Comparison of ENCODE assay signal across 21 cellular contexts in genomic region chr1:180901221-180901990, GRCh38. TPM values are rescaled to one million over a fixed set of nuclear protein-coding genes. Genes with fewer than 3 reads are reported as not detected.
DNase-seq lines count a peak whose midpoint lies in the region; ATAC-seq and TF ChIP-seq lines count a peak whose summit lies in the region.
"Had no signal": no experiment of that assay in that cellular context is flagged by ENCODE, and none has a peak within 500 bp of the region (broad histone marks: within the 10 kb centered on the region; RNA-seq: fewer than 3 reads in every experiment).

No MANE protein-coding gene starts in this region.

- in situ Hi-C loops in brain microvascular endothelial cell (cut with HindIII; ENCODE audit: low pct_ligation_motif_present, low sequenced_read_pairs), result no loop called here

- no peak for TF ChIP-seq EP300 in SK-N-SH (IDR thresholded peaks at IDR 0.05; ENCODE audit: borderline replicate concordance in 1 of 2, low read depth in 1 of 2, low read length in 1 of 2)

- peaks cover 0 to 20% of the 10 kb centered on the region in 2 experiments; a peak in 1 of 4 replicates for H3K4me1 ChIP-seq in SK-N-SH (ENCODE audit: control insufficient read depth in 1 of 2, insufficient read depth in 2 of 2, low read depth in 1 of 2, low read length in 1 of 2)
- H3K4me1 ChIP-seq: Caco-2, Peyer's patch had no signal

- CTCF ChIA-PET in SK-N-SH (lab: Yijun Ruan, JAX), result interaction anchor here (2.0 kb wide), 1 partner anchor 19 kb away, joined by 9 read pairs; no protein-coding TSS in a partner anchor

- H3F3A ChIP-seq in SK-N-SH (replicated peaks; ENCODE audit: insufficient read depth), result no peaks in the 10 kb centered on the region

- TF ChIP-seq RAD21 in SK-N-SH (IDR thresholded peaks at IDR 0.05; ENCODE audit: low read length), result no peak

- no peak overlapping the region for H3K4me3 Mint-ChIP-seq in neural crest cell

- 77% methylated on average over 11 of the region's 11 CpGs for WGBS in SK-N-SH (ENCODE audit: low lambda C conversion rate)

- no peaks in the 10 kb centered on the region for H4K20me1 ChIP-seq in SK-N-SH (ENCODE audit: insufficient read depth)
- H4K20me1 ChIP-seq: BLaER1 treated with 17β-estradiol and CSF1 and Interleukin-3, amounts not matched to agents 10 nM and 100 nM had no signal

- H3K27me3 Mint-ChIP-seq in neural crest cell (ENCODE audit: low read depth), result no peaks in the 10 kb centered on the region

- no peaks in the 10 kb centered on the region for H3K9me3 ChIP-seq in SK-N-SH
- H3K9me3 ChIP-seq: Caco-2, MG63, Peyer's patch had no signal

- ATAC-seq in SK-N-SH treated with all-trans-retinoic acid at 6 μM for 48 hours (no peak), HG02840 (IDR thresholded peaks at IDR 0.05; ENCODE audit: low FRiP score, unreplicated experiment) (no peak)

- peaks cover 3% of the 10 kb centered on the region for H3K9me3 Mint-ChIP-seq in neural crest cell

- H3K79me2 ChIP-seq in SK-N-SH (ENCODE audit: insufficient read depth), result no peaks in the 10 kb centered on the region

- TF ChIP-seq CTCF in SK-N-SH (IDR thresholded peaks at IDR 0.05) (no peak), neural crest cell (conservative IDR thresholded peaks at IDR 0.05) (no peak), brain microvascular endothelial cell (IDR thresholded peaks at IDR 0.05; ENCODE audit: low read depth, low read length, missing control alignments) (no peak)

- H3K36me3 ChIP-seq in SK-N-SH (replicated peaks in 1 of 2; ENCODE audit: control insufficient read depth in 1 of 2, insufficient read depth in 2 of 2, low read length in 1 of 2), result no peaks in the 10 kb centered on the region
- H3K36me3 ChIP-seq in brain microvascular endothelial cell (replicated peaks), result no peaks in the 10 kb centered on the region
- H3K36me3 ChIP-seq: BLaER1 treated with 17β-estradiol and CSF1 and Interleukin-3, amounts not matched to agents 10 nM and 100 nM; MG63; Peyer's patch had no signal

- H3K4me1 Mint-ChIP-seq in neural crest cell, result peaks cover 14% of the 10 kb centered on the region
- H3K4me1 Mint-ChIP-seq: CD4-positive, alpha-beta memory T cell had no signal

- H3K9ac ChIP-seq in SK-N-SH, result no peak overlapping the region
- H3K9ac ChIP-seq: BLaER1 treated with 17β-estradiol and CSF1 and Interleukin-3, amounts not matched to agents 10 nM and 100 nM had no signal

- H3K9me2 ChIP-seq in SK-N-SH, result no peaks in the 10 kb centered on the region

- H3K27ac Mint-ChIP-seq in neural crest cell (ENCODE audit: unreplicated experiment), result peak overlapping the region; percentile 81

- no peak overlapping the region for H3K4me2 ChIP-seq in SK-N-SH
- H3K4me2 ChIP-seq: BLaER1 treated with 17β-estradiol and CSF1 and Interleukin-3, amounts not matched to agents 10 nM and 100 nM had no signal

- no peak overlapping the region for H3K4me3 ChIP-seq in SK-N-SH (ENCODE audit: low read depth in 2 of 2, low read length in 1 of 2)
- no peak overlapping the region for H3K4me3 ChIP-seq in brain microvascular endothelial cell (ENCODE audit: low read depth, low read length)
- H3K4me3 ChIP-seq: BLaER1 treated with 17β-estradiol and CSF1 and Interleukin-3, amounts not matched to agents 10 nM and 100 nM; MG63; Peyer's patch had no signal

- no peak overlapping the region for H3K27ac ChIP-seq in SK-N-SH (ENCODE audit: low read depth in 2 of 2, low read length in 1 of 2)
- H3K27ac ChIP-seq in brain microvascular endothelial cell, result no peak overlapping the region
- H3K27ac ChIP-seq: 22Rv1; BLaER1 treated with 17β-estradiol and CSF1 and Interleukin-3, amounts not matched to agents 10 nM and 100 nM; Peyer's patch had no signal

- no peaks in the 10 kb centered on the region for H3K27me3 ChIP-seq in SK-N-SH (ENCODE audit: insufficient read depth)
- H3K27me3 ChIP-seq in brain microvascular endothelial cell (replicated peaks), result no peaks in the 10 kb centered on the region
- H3K27me3 ChIP-seq: MG63, Peyer's patch had no signal

- no peaks in the 10 kb centered on the region for H3K36me3 Mint-ChIP-seq in neural crest cell (ENCODE audit: low read depth)
- H3K36me3 Mint-ChIP-seq: CD4-positive, alpha-beta memory T cell had no signal

- no peak overlapping the region for H2AFZ ChIP-seq in SK-N-SH (ENCODE audit: low read depth)

- POLR2A ChIA-PET in SK-N-SH (lab: Yijun Ruan, JAX), result no interaction called here

- DNase-seq in DMS 273 (lab: John Stamatoyannopoulos, UW; ENCODE audit: unreplicated experiment), result peak; percentile 22
- DNase-seq in DMS 273 treated with DMSO at 0.1 percent for 48 hours (lab: John Stamatoyannopoulos, UW), result no peak
- peak; percentile 14 for DNase-seq in SK-N-SH
- peak; percentile 26 for DNase-seq in NCI-H69 (lab: John Stamatoyannopoulos, UW)
- DNase-seq in neural crest cell (ENCODE audit: low read depth, low spot score), result no peak
- no peak for DNase-seq in brain microvascular endothelial cell
- DNase-seq: Caco-2, EL, GF-D8, MG63, NCI-H1048, NCI-H1436 treated with DMSO at 0.1 percent for 48 hours, NCI-H2029, NCI-H446, NCI-H526, Peyer's patch had no signal

TF ChIP-seq in SK-N-SH, 30 proteins besides CTCF, POLR2A, EP300 and RAD21 (continues in another document):
- TF ChIP-seq YY1 (IDR thresholded peaks at IDR 0.05; ENCODE audit: low read depth), result no peak
- no peak for TF ChIP-seq CHD2 (IDR thresholded peaks at IDR 0.05; ENCODE audit: low read length, partially characterized antibody)
- no peak for TF ChIP-seq MAX (IDR thresholded peaks at IDR 0.05; ENCODE audit: low read depth)
- TF ChIP-seq MXI1 (IDR thresholded peaks at IDR 0.05; ENCODE audit: low read depth, low read length), result no peak
- no peak for TF ChIP-seq SMC3 (IDR thresholded peaks at IDR 0.05; ENCODE audit: low read depth, low read length)
- TF ChIP-seq, protein P1, sequence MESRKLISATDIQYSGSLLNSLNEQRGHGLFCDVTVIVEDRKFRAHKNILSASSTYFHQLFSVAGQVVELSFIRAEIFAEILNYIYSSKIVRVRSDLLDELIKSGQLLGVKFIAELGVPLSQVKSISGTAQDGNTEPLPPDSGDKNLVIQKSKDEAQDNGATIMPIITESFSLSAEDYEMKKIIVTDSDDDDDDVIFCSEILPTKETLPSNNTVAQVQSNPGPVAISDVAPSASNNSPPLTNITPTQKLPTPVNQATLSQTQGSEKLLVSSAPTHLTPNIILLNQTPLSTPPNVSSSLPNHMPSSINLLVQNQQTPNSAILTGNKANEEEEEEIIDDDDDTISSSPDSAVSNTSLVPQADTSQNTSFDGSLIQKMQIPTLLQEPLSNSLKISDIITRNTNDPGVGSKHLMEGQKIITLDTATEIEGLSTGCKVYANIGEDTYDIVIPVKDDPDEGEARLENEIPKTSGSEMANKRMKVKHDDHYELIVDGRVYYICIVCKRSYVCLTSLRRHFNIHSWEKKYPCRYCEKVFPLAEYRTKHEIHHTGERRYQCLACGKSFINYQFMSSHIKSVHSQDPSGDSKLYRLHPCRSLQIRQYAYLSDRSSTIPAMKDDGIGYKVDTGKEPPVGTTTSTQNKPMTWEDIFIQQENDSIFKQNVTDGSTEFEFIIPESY (IDR thresholded peaks at IDR 0.05; ENCODE audit: borderline replicate concordance, low read depth), result no peak
- TF ChIP-seq FOSL2 (IDR thresholded peaks at IDR 0.05; ENCODE audit: borderline replicate concordance, low read depth), result no peak
- no peak for TF ChIP-seq TAF1 (IDR thresholded peaks at IDR 0.05; ENCODE audit: borderline replicate concordance, low read depth, low read length)
- TF ChIP-seq FOXM1 (IDR thresholded peaks at IDR 0.05; ENCODE audit: low read depth), result no peak
- no peak for TF ChIP-seq SIN3A (IDR thresholded peaks at IDR 0.05; ENCODE audit: borderline replicate concordance, low read depth, low read length)

TF ChIP-seq in SK-N-SH treated with all-trans-retinoic acid at 6 μM for 48 hours, 23 proteins besides CTCF, POLR2A, EP300 and RAD21:
- TF ChIP-seq SNAI2 (CRISPR knock-in tag; IDR thresholded peaks at IDR 0.05) (no peak), CSRNP3 (CRISPR knock-in tag; IDR thresholded peaks at IDR 0.05) (no peak)
TF ChIP-seq in SK-N-SH treated with all-trans-retinoic acid at 6 μM for 48 hours: peak in this region for 0.

RNA-seq across cellular contexts. Expression of gene KIAA1614, which starts 11.3 kb away (rescaled TPM):
- 1.1 and 1.2 TPM in 2 replicates for polyA plus RNA-seq in SK-N-SH (2012; rRNA removed)
- polyA plus RNA-seq in SK-N-SH (2012; cell fraction: cytosol; rRNA removed), result 0.80 and 1.4 TPM in 2 replicates
- 3.0 and 3.7 TPM in 2 replicates for polyA plus RNA-seq in SK-N-SH (2012; cell fraction: nucleus; rRNA removed)
- 2.1 and 3.2 TPM in 2 replicates for total RNA-seq in neural crest cell
- polyA plus RNA-seq: CD4-positive, alpha-beta memory T cell had no signal

Comparison
In these comparisons a context has a peak if more than half of its experiments do, and no peak if none do; other contexts are left out.
1. DNase-seq: peak in DMS 273 (single experiment), SK-N-SH (single experiment) and NCI-H69 (single experiment); none in DMS 273 treated with DMSO at 0.1 percent for 48 hours (single experiment), neural crest cell (single experiment) and brain microvascular endothelial cell (single experiment).